8 cellular contexts compared by ENCODE assay signal in genomic region chr1:39102537-39103320, GRCh38.
A peak's percentile ranks its signal among the peaks of the same experiment; 100 is the strongest.
DNase-seq lines count a peak whose midpoint lies in the region; ATAC-seq and TF ChIP-seq lines count a peak whose summit lies in the region.

No MANE protein-coding gene starts in this region.

- no peaks in the 10 kb centered on the region for H3K79me2 ChIP-seq in SU-DHL-6 (ENCODE audit: insufficient read depth, low read length)

- H3K4me2 ChIP-seq in SU-DHL-6 (ENCODE audit: low read depth, low read length, poor library complexity, severe bottlenecking), result no peak overlapping the region

- H3K9ac ChIP-seq in SU-DHL-6 (ENCODE audit: low read length), result no peak overlapping the region
- no peak overlapping the region for H3K9ac ChIP-seq in liver (ENCODE audit: low read depth in 1 of 2, low read length in 2 of 2)

- H3K27ac ChIP-seq in SU-DHL-6 (ENCODE audit: low read depth, low read length) (no peak overlapping the region), liver (ENCODE audit: low read depth in 1 of 2, low read length in 2 of 2) (peak overlapping the region in 1 of 2 donors; percentile 23), suprapubic skin (peak overlapping the region; percentile 99)

- TF ChIP-seq CTCF in GM20000 (IDR thresholded peaks at IDR 0.05; ENCODE audit: extremely low read depth, missing control alignments) (peak; percentile 27), SU-DHL-6 (IDR thresholded peaks at IDR 0.05; ENCODE audit: insufficient read depth, low read length, poor library complexity, severe bottlenecking) (peak; percentile 43), liver (IDR thresholded peaks at IDR 0.05; ENCODE audit: low read depth, low read length, missing input control) (peak; percentile 80), suprapubic skin (IDR thresholded peaks at IDR 0.05) (peak; percentile 57 to 86)

- H3K9me2 ChIP-seq in SU-DHL-6 (replicated peaks; ENCODE audit: insufficient read depth, low read length), result no peaks in the 10 kb centered on the region

- H3K36me3 ChIP-seq in SU-DHL-6 (ENCODE audit: low read length) (no peaks in the 10 kb centered on the region), liver (ENCODE audit: control insufficient read depth in 4 of 4, insufficient read depth in 3 of 4, low read depth in 1 of 4, low read length in 3 of 4) (no peaks in the 10 kb centered on the region), suprapubic skin (no peaks in the 10 kb centered on the region)

- peak; percentile 96 for DNase-seq in CD1c-positive myeloid dendritic cell (ENCODE audit: extremely low spot score)
- DNase-seq in GM20000 (ENCODE audit: low spot score), result peak; percentile 79
- DNase-seq in NCI-H1694 treated with DMSO at 0.1 percent for 48 hours (lab: John Stamatoyannopoulos, UW), result peak; percentile 81
- peak; percentile 45 to 77 for DNase-seq in dermis microvascular lymphatic vessel endothelial cell (ENCODE audit: low read depth in 2 of 2)
- no peak for DNase-seq in suprapubic skin (ENCODE audit: low spot score in 2 of 2)

- H3K4me3 ChIP-seq in SU-DHL-6 (ENCODE audit: insufficient read depth, low read length, poor library complexity, severe bottlenecking), result no peak overlapping the region
- no peak overlapping the region for H3K4me3 ChIP-seq in liver (ENCODE audit: low read depth in 1 of 3, low read length in 3 of 3)
- H3K4me3 ChIP-seq in suprapubic skin, result no peak overlapping the region

- H4K20me1 ChIP-seq in SU-DHL-6 (ENCODE audit: low read depth, low read length), result no peaks in the 10 kb centered on the region

- TF ChIP-seq EP300 in suprapubic skin (IDR thresholded peaks at IDR 0.05), result no peak

- no peak for TF ChIP-seq POLR2A in suprapubic skin (IDR thresholded peaks at IDR 0.05)

- peaks cover 14% of the 10 kb centered on the region for H3F3A ChIP-seq in SU-DHL-6 (ENCODE audit: insufficient read depth)

- TF ChIP-seq RAD21 in liver (IDR thresholded peaks at IDR 0.05), result peak; percentile 93 to 94

- ATAC-seq in GM21786 (IDR thresholded peaks at IDR 0.05; ENCODE audit: unreplicated experiment), result no peak

- H3K9me3 ChIP-seq in SU-DHL-6 (ENCODE audit: insufficient read depth, low read length) (no peaks in the 10 kb centered on the region), liver (ENCODE audit: control insufficient read depth in 4 of 4, low read length in 3 of 4) (no peaks in the 10 kb centered on the region), suprapubic skin (no peaks in the 10 kb centered on the region)

- H3K27me3 ChIP-seq in SU-DHL-6 (ENCODE audit: low read length) (no peaks in the 10 kb centered on the region), liver (ENCODE audit: control insufficient read depth in 4 of 4, insufficient read depth in 4 of 4, low read length in 3 of 4) (no peaks in the 10 kb centered on the region), suprapubic skin (no peaks in the 10 kb centered on the region)

- 41% methylated on average over 11 of the region's 11 CpGs for whole genome bisulfite sequencing in liver
- 19% methylated on average over 11 of the region's 11 CpGs for whole genome bisulfite sequencing in suprapubic skin

- no peak overlapping the region for H2AFZ ChIP-seq in SU-DHL-6 (ENCODE audit: low read depth, low read length, severe bottlenecking)

- H3K4me1 ChIP-seq in liver (ENCODE audit: control insufficient read depth in 4 of 4, insufficient read depth in 4 of 4, low read length in 3 of 4), result peaks cover 0 to 26% (median 14%) of the 10 kb centered on the region in 4 donors
- H3K4me1 ChIP-seq in suprapubic skin, result peaks cover 53% of the 10 kb centered on the region

TF ChIP-seq in liver, 16 proteins besides CTCF, POLR2A, EP300 and RAD21:
- TF ChIP-seq RXRA (IDR thresholded peaks at IDR 0.05), result peak; percentile 4 to 31
- no peak for TF ChIP-seq SP1 (IDR thresholded peaks at IDR 0.05)
- no peak for TF ChIP-seq ZBTB33 (IDR thresholded peaks at IDR 0.05)
- TF ChIP-seq FOXA2 (IDR thresholded peaks at IDR 0.05), result no peak
- TF ChIP-seq HNF4A (conservative IDR thresholded peaks at IDR 0.05), result peak in 1 of 2 donors; percentile 16
- no peak for TF ChIP-seq YY1 (IDR thresholded peaks at IDR 0.05)
- TF ChIP-seq REST (IDR thresholded peaks at IDR 0.05), result no peak
- TF ChIP-seq NR2F2 (IDR thresholded peaks at IDR 0.05), result no peak
TF ChIP-seq in liver: peak in this region for 2.

Comparison
In these comparisons a context has a peak if more than half of its experiments do, and no peak if none do; other contexts are left out.
1. DNase-seq: peak in CD1c-positive myeloid dendritic cell (single experiment), GM20000 (single experiment), NCI-H1694 treated with DMSO at 0.1 percent for 48 hours (single experiment) and dermis microvascular lymphatic vessel endothelial cell (2 of 2); none in suprapubic skin (0 of 2).
2. CTCF ChIP-seq: peak in every context shown above with its lines; median percentile 80 in liver; 72 in suprapubic skin; 43 in SU-DHL-6; 27 in GM20000.